1 cellular context compared by ENCODE assay signal in genomic region chr1:211830330-211831142, GRCh38.
TF ChIP-seq lines count a peak whose summit lies in the region.

A gene with protein sequence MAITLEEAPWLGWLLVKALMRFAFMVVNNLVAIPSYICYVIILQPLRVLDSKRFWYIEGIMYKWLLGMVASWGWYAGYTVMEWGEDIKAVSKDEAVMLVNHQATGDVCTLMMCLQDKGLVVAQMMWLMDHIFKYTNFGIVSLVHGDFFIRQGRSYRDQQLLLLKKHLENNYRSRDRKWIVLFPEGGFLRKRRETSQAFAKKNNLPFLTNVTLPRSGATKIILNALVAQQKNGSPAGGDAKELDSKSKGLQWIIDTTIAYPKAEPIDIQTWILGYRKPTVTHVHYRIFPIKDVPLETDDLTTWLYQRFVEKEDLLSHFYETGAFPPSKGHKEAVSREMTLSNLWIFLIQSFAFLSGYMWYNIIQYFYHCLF (minus strand): TSS chr1:211830763. CDS start chr1:211829296, 1,467 bp downstream.

TF ChIP-seq in GM12878, 131 proteins besides CTCF, POLR2A, EP300 and RAD21 (continued from another document and continues in another):
- 0 out of 2 replicates have a peak, but pooled peaks have one; percentile 52 for TF ChIP-seq ZNF687 (IDR thresholded peaks at IDR 0.05)
- TF ChIP-seq PAX8 (IDR thresholded peaks at IDR 0.05) = no peak
- TF ChIP-seq, protein P1, sequence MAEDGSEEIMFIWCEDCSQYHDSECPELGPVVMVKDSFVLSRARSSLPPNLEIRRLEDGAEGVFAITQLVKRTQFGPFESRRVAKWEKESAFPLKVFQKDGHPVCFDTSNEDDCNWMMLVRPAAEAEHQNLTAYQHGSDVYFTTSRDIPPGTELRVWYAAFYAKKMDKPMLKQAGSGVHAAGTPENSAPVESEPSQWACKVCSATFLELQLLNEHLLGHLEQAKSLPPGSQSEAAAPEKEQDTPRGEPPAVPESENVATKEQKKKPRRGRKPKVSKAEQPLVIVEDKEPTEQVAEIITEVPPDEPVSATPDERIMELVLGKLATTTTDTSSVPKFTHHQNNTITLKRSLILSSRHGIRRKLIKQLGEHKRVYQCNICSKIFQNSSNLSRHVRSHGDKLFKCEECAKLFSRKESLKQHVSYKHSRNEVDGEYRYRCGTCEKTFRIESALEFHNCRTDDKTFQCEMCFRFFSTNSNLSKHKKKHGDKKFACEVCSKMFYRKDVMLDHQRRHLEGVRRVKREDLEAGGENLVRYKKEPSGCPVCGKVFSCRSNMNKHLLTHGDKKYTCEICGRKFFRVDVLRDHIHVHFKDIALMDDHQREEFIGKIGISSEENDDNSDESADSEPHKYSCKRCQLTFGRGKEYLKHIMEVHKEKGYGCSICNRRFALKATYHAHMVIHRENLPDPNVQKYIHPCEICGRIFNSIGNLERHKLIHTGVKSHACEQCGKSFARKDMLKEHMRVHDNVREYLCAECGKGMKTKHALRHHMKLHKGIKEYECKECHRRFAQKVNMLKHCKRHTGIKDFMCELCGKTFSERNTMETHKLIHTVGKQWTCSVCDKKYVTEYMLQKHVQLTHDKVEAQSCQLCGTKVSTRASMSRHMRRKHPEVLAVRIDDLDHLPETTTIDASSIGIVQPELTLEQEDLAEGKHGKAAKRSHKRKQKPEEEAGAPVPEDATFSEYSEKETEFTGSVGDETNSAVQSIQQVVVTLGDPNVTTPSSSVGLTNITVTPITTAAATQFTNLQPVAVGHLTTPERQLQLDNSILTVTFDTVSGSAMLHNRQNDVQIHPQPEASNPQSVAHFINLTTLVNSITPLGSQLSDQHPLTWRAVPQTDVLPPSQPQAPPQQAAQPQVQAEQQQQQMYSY (CRISPR knock-in tag; IDR thresholded peaks at IDR 0.05) = no peak
- TF ChIP-seq, protein P2, sequence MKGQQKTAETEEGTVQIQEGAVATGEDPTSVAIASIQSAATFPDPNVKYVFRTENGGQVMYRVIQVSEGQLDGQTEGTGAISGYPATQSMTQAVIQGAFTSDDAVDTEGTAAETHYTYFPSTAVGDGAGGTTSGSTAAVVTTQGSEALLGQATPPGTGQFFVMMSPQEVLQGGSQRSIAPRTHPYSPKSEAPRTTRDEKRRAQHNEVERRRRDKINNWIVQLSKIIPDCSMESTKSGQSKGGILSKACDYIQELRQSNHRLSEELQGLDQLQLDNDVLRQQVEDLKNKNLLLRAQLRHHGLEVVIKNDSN (IDR thresholded peaks at IDR 0.05; ENCODE audit: borderline replicate concordance, extremely low read length, insufficient read depth, low read depth, low read length) = no peak
- TF ChIP-seq, protein P3, sequence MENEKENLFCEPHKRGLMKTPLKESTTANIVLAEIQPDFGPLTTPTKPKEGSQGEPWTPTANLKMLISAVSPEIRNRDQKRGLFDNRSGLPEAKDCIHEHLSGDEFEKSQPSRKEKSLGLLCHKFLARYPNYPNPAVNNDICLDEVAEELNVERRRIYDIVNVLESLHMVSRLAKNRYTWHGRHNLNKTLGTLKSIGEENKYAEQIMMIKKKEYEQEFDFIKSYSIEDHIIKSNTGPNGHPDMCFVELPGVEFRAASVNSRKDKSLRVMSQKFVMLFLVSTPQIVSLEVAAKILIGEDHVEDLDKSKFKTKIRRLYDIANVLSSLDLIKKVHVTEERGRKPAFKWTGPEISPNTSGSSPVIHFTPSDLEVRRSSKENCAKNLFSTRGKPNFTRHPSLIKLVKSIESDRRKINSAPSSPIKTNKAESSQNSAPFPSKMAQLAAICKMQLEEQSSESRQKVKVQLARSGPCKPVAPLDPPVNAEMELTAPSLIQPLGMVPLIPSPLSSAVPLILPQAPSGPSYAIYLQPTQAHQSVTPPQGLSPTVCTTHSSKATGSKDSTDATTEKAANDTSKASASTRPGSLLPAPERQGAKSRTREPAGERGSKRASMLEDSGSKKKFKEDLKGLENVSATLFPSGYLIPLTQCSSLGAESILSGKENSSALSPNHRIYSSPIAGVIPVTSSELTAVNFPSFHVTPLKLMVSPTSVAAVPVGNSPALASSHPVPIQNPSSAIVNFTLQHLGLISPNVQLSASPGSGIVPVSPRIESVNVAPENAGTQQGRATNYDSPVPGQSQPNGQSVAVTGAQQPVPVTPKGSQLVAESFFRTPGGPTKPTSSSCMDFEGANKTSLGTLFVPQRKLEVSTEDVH (IDR thresholded peaks at IDR 0.05; ENCODE audit: low read depth, partially characterized antibody) = no peak
- TF ChIP-seq ZBTB4 (CRISPR knock-in tag; IDR thresholded peaks at IDR 0.05) = no peak
- TF ChIP-seq E2F4 (IDR thresholded peaks at IDR 0.05; ENCODE audit: low read depth, low read length) = no peak
- TF ChIP-seq NFIC (IDR thresholded peaks at IDR 0.05; ENCODE audit: low read depth, low read length) = no peak
- no peak for TF ChIP-seq WRNIP1 (IDR thresholded peaks at IDR 0.05; ENCODE audit: borderline replicate concordance, low read depth, low read length)
- peak; percentile 51; the same call in 1 of the 2 replicates for TF ChIP-seq YY1 (IDR thresholded peaks at IDR 0.05; ENCODE audit: low read depth, low read length)
- TF ChIP-seq TCF7 (IDR thresholded peaks at IDR 0.05; ENCODE audit: borderline replicate concordance) = no peak
- TF ChIP-seq LARP7 (IDR thresholded peaks at IDR 0.05) = peak; percentile 65
- no peak for TF ChIP-seq FOXK2 (IDR thresholded peaks at IDR 0.05)
- no peak for TF ChIP-seq BCL11A (IDR thresholded peaks at IDR 0.05; ENCODE audit: low read depth, low read length)
- TF ChIP-seq ESRRA (IDR thresholded peaks at IDR 0.05; ENCODE audit: low read length) = no peak
- TF ChIP-seq NBN (IDR thresholded peaks at IDR 0.05) = no peak
- no peak for TF ChIP-seq POLR2AphosphoS5 (IDR thresholded peaks at IDR 0.05; ENCODE audit: low read length)
- TF ChIP-seq NRF1 (conservative IDR thresholded peaks at IDR 0.05; ENCODE audit: low read depth, low read length) = no peak
- no peak for TF ChIP-seq ATF2 (IDR thresholded peaks at IDR 0.05; ENCODE audit: low read length)
- TF ChIP-seq STAT3 (IDR thresholded peaks at IDR 0.05; ENCODE audit: low read depth, low read length) = no peak
- TF ChIP-seq GABPA (IDR thresholded peaks at IDR 0.05; ENCODE audit: low read depth) = no peak
- no peak for TF ChIP-seq RCOR1 (conservative IDR thresholded peaks at IDR 0.05; ENCODE audit: low read depth, low read length)
- TF ChIP-seq REST (IDR thresholded peaks at IDR 0.05; ENCODE audit: low read depth, low read length) = no peak
- TF ChIP-seq RFX5 (IDR thresholded peaks at IDR 0.05; ENCODE audit: low read depth, low read length) = no peak
- TF ChIP-seq, protein P4, sequence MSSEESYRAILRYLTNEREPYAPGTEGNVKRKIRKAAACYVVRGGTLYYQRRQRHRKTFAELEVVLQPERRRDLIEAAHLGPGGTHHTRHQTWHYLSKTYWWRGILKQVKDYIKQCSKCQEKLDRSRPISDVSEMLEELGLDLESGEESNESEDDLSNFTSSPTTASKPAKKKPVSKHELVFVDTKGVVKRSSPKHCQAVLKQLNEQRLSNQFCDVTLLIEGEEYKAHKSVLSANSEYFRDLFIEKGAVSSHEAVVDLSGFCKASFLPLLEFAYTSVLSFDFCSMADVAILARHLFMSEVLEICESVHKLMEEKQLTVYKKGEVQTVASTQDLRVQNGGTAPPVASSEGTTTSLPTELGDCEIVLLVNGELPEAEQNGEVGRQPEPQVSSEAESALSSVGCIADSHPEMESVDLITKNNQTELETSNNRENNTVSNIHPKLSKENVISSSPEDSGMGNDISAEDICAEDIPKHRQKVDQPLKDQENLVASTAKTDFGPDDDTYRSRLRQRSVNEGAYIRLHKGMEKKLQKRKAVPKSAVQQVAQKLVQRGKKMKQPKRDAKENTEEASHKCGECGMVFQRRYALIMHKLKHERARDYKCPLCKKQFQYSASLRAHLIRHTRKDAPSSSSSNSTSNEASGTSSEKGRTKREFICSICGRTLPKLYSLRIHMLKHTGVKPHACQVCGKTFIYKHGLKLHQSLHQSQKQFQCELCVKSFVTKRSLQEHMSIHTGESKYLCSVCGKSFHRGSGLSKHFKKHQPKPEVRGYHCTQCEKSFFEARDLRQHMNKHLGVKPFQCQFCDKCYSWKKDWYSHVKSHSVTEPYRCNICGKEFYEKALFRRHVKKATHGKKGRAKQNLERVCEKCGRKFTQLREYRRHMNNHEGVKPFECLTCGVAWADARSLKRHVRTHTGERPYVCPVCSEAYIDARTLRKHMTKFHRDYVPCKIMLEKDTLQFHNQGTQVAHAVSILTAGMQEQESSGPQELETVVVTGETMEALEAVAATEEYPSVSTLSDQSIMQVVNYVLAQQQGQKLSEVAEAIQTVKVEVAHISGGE (CRISPR knock-in tag; IDR thresholded peaks at IDR 0.05) = no peak
- TF ChIP-seq PML (IDR thresholded peaks at IDR 0.05; ENCODE audit: low read length) = no peak
